18 cellular contexts compared by ENCODE assay signal in the genomic region with DNA sequence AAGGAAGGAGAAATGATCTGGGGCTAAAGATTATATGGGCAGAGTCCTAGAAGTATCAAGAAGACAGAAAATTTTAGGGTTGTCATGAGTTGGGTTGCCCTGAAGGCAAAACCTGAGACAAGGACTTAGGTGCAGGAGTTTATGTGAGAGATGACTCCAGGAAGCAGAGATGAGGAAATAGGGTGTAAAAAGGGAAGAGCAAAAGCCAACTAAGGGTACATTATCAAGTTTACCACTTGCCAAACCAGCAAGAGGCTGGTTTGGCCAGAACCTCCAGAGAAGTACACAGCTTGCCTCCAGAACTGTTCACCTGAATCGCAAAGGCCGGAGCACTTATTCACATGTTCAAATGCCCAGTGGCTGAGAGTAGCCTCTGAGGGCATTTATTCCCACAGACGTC.
"Had no signal": no experiment of that assay in that cellular context is flagged by ENCODE, and none has a peak within 500 bp of the region (broad histone marks: within the 10 kb centered on the region; RNA-seq: fewer than 3 reads in every experiment).

No MANE protein-coding gene starts in this region.

- H3K9me3 Mint-ChIP-seq: nephron progenitor cell had no signal

- DNase-seq: dorsolateral prefrontal cortex; effector CD8-positive, alpha-beta T cell; gastrocnemius medialis; heart right ventricle; hypothalamus; mammary epithelial cell; naive thymus-derived CD4-positive, alpha-beta T cell; nephron progenitor cell; psoas muscle; retina; right lobe of liver; stimulated activated CD4-positive, alpha-beta T cell treated with anti-CD3 and anti-CD28 coated beads, Interleukin-4, amount 100 ng/mL, for 1 hour; stimulated activated CD8-positive, alpha-beta memory T cell treated with anti-CD3 and anti-CD28 coated beads, Interleukin-4, amount 100 ng/mL, for 48 hours; stimulated activated naive CD8-positive, alpha-beta T cell treated with anti-CD3 and anti-CD28 coated beads, Interleukin-15, Interleukin-2, amounts not matched to agents 100 U/mL and 50 U/mL, for 24 hours; tibial artery; upper lobe of right lung had no signal

- H3K36me3 Mint-ChIP-seq: stimulated activated effector memory CD8-positive, alpha-beta T cell treated with anti-CD3 and anti-CD28 coated beads, Interleukin-12 subunit alpha, Interleukin-12 subunit beta, amount 100 ng/mL, for 72 hours had no signal

- ATAC-seq: gastrocnemius medialis; heart right ventricle; left lobe of liver; naive thymus-derived CD4-positive, alpha-beta T cell; psoas muscle; right lobe of liver; stimulated activated effector memory CD8-positive, alpha-beta T cell treated with anti-CD3 and anti-CD28 coated beads, Interleukin-12 subunit alpha, Interleukin-12 subunit beta, amount 100 ng/mL, for 72 hours; stimulated activated naive CD8-positive, alpha-beta T cell treated with anti-CD3 and anti-CD28 coated beads, Interleukin-15, Interleukin-2, amounts not matched to agents 100 U/mL and 50 U/mL, for 24 hours; upper lobe of right lung had no signal

- H3K27ac Mint-ChIP-seq: naive thymus-derived CD4-positive, alpha-beta T cell; nephron progenitor cell; stimulated activated effector memory CD8-positive, alpha-beta T cell treated with anti-CD3 and anti-CD28 coated beads, Interleukin-12 subunit alpha, Interleukin-12 subunit beta, amount 100 ng/mL, for 72 hours had no signal
